ENCODE assay signal across 9 cellular contexts in genomic region chr9:83281306-83282255, GRCh38.
A peak's percentile ranks its signal among the peaks of the same experiment; 100 is the strongest.
DNase-seq lines count a peak whose midpoint lies in the region; ATAC-seq, FAIRE-seq and TF ChIP-seq lines count a peak whose summit lies in the region.
"Had no signal": no experiment of that assay in that cellular context is flagged by ENCODE, and none has a peak within 500 bp of the region (broad histone marks: within the 10 kb centered on the region; RNA-seq: fewer than 3 reads in every experiment).

No MANE protein-coding gene starts in this region.

- no peak for ATAC-seq in GM19467 (IDR thresholded peaks at IDR 0.05; ENCODE audit: unreplicated experiment)

- intact Hi-C loops in kidney (cut with DNase I), result no loop called here

- H3K36me3 ChIP-seq in kidney (ENCODE audit: control insufficient read depth in 1 of 2, insufficient read depth in 2 of 2, low read length in 2 of 2), result no peaks in the 10 kb centered on the region
- H3K36me3 ChIP-seq in effector memory CD4-positive, alpha-beta T cell (ENCODE audit: control insufficient read depth, insufficient read depth, low read length), result no peaks in the 10 kb centered on the region

- peak; percentile 65 for FAIRE-seq in kidney (lab: Jason Lieb, UNC)

- DNase-seq in AG08396 (ENCODE audit: low spot score) (peak; percentile 25), HL-60 (ENCODE audit: low read depth in 1 of 2, low spot score in 1 of 2) (peak; percentile 40 to 79), amniotic stem cell (lab: John Stamatoyannopoulos, UW) (peak; percentile 39), kidney (peak; percentile 71), HuH-7.5 (ENCODE audit: low spot score) (no peak), NCI-H187 treated with DMSO at 0.1 percent for 48 hours (lab: John Stamatoyannopoulos, UW) (no peak)
- DNase-seq in effector memory CD4-positive, alpha-beta T cell, result no peak
- DNase-seq: DND-41 had no signal

- no peaks in the 10 kb centered on the region for H3K9me3 ChIP-seq in kidney (ENCODE audit: control insufficient read depth in 1 of 2, low read length in 2 of 2)
- no peaks in the 10 kb centered on the region for H3K9me3 ChIP-seq in effector memory CD4-positive, alpha-beta T cell (ENCODE audit: control insufficient read depth, low read length)

- TF ChIP-seq CTCF in HL-60 (IDR thresholded peaks at IDR 0.05; ENCODE audit: insufficient read depth, low read length) (no peak), kidney (IDR thresholded peaks at IDR 0.05; ENCODE audit: borderline replicate concordance, extremely low read depth, insufficient read depth) (no peak)

- H3K27ac ChIP-seq in HL-60 (replicated peaks), result no peak overlapping the region
- peak overlapping the region; percentile 82 to 84 for H3K27ac ChIP-seq in kidney (ENCODE audit: low read depth in 2 of 2, low read length in 2 of 2)
- H3K27ac ChIP-seq in effector memory CD4-positive, alpha-beta T cell (ENCODE audit: insufficient read depth, low read length, poor library complexity, severe bottlenecking), result no peak overlapping the region

- H3K9ac ChIP-seq in kidney (ENCODE audit: low read length in 2 of 2), result peak overlapping the region in 1 of 2 donors; percentile 63

- H3K4me3 ChIP-seq in HL-60 (replicated peaks; ENCODE audit: insufficient read depth, low read length) (no peak overlapping the region), kidney (ENCODE audit: low read length in 2 of 2) (peak overlapping the region in 1 of 2 donors; percentile 44)
- no peak overlapping the region for H3K4me3 ChIP-seq in effector memory CD4-positive, alpha-beta T cell (ENCODE audit: insufficient read depth, low read depth, low read length, poor library complexity, severe bottlenecking)

- no peaks in the 10 kb centered on the region for H3K27me3 ChIP-seq in HL-60 (ENCODE audit: insufficient read depth, poor library complexity, severe bottlenecking)
- H3K27me3 ChIP-seq in effector memory CD4-positive, alpha-beta T cell (replicated peaks; ENCODE audit: control insufficient read depth, insufficient read depth, low read length, poor library complexity, severe bottlenecking), result no peaks in the 10 kb centered on the region

- H3K4me1 ChIP-seq in kidney (ENCODE audit: control insufficient read depth in 1 of 2, insufficient read depth in 1 of 2, low read depth in 1 of 2, low read length in 2 of 2), result peaks cover 17 to 19% of the 10 kb centered on the region in 2 donors
- no peaks in the 10 kb centered on the region for H3K4me1 ChIP-seq in effector memory CD4-positive, alpha-beta T cell (ENCODE audit: control insufficient read depth, insufficient read depth, low read length, poor library complexity, severe bottlenecking)

Comparison
In these comparisons a context has a peak if more than half of its experiments do, and no peak if none do; other contexts are left out.
1. DNase-seq: peak in AG08396 (single experiment), HL-60 (2 of 2), amniotic stem cell (single experiment) and kidney (single experiment); none in effector memory CD4-positive, alpha-beta T cell (0 of 3), HuH-7.5 (single experiment) and NCI-H187 treated with DMSO at 0.1 percent for 48 hours (single experiment).
2. H3K27ac ChIP-seq: peak in kidney (2 of 2); none in HL-60 (single experiment) and effector memory CD4-positive, alpha-beta T cell (single experiment).